1 cellular context compared by ENCODE assay signal in the genomic region with DNA sequence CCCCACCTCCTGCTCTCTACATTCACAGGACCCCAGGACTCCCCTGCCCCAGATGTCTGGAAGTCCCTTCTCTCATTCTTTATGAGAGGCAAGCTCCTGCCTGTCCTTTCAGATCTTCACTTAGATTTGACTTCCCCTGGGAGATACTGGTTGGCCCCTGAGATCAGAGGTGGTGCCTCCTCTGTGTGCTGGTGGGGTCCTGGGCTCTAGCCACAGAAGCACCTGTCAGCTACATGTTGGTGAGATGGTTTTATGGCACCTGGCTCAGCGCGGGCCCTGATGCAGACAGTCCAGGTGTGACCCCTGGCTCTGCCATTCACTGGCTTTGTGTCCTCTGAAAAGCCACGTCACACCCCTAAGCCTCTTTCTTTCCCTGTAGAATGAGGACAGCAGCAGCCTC.
TF ChIP-seq lines count a peak whose summit lies in the region.

No MANE protein-coding gene starts in this region.

TF ChIP-seq in IMR-90, 13 proteins besides CTCF, POLR2A, EP300 and RAD21 (continued from another document):
- TF ChIP-seq SMC3 (IDR thresholded peaks at IDR 0.05; ENCODE audit: low read depth, low read length) = no peak
- TF ChIP-seq FOS (IDR thresholded peaks at IDR 0.05; ENCODE audit: low read depth, low read length) = no peak
- TF ChIP-seq, protein P1, sequence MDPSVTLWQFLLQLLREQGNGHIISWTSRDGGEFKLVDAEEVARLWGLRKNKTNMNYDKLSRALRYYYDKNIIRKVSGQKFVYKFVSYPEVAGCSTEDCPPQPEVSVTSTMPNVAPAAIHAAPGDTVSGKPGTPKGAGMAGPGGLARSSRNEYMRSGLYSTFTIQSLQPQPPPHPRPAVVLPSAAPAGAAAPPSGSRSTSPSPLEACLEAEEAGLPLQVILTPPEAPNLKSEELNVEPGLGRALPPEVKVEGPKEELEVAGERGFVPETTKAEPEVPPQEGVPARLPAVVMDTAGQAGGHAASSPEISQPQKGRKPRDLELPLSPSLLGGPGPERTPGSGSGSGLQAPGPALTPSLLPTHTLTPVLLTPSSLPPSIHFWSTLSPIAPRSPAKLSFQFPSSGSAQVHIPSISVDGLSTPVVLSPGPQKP (IDR thresholded peaks at IDR 0.05; ENCODE audit: borderline replicate concordance, low read depth, low read length) = no peak
- TF ChIP-seq MAFK (IDR thresholded peaks at IDR 0.05; ENCODE audit: low read depth, low read length) = no peak
- TF ChIP-seq MAZ (IDR thresholded peaks at IDR 0.05; ENCODE audit: borderline replicate concordance, low read depth, low read length) = no peak
